13 cellular contexts compared by ENCODE assay signal in genomic region chr1:219792337-219793021, GRCh38.
A peak's percentile ranks its signal among the peaks of the same experiment; 100 is the strongest.
DNase-seq lines count a peak whose midpoint lies in the region; ATAC-seq and TF ChIP-seq lines count a peak whose summit lies in the region.
"Had no signal": no experiment of that assay in that cellular context is flagged by ENCODE, and none has a peak within 500 bp of the region (broad histone marks: within the 10 kb centered on the region; RNA-seq: fewer than 3 reads in every experiment).

No MANE protein-coding gene starts in this region.

- intact Hi-C loops in activated CD4-positive, alpha-beta T cell treated with anti-CD3 and anti-CD28 coated beads for 36 hours (cut with DNase I, micrococcal nuclease) = no loop called here

- no peak for TF ChIP-seq CTCF in fibroblast of pulmonary artery (IDR thresholded peaks at IDR 0.05; ENCODE audit: low read length, missing control alignments)

- no peaks in the 10 kb centered on the region for H3K27me3 ChIP-seq in SJCRH30

- DNase-seq in NCI-H146 (lab: John Stamatoyannopoulos, UW) (peak; percentile 32), NCI-H146 treated with DMSO at 0.1 percent for 48 hours (lab: John Stamatoyannopoulos, UW; ENCODE audit: unreplicated experiment) (no peak), SK-N-DZ (ENCODE audit: low spot score) (peak; percentile 94), fibroblast of pulmonary artery (ENCODE audit: low read depth) (peak; percentile 53), stromal cell of bone marrow (ENCODE audit: low read depth) (peak; percentile 85), SJCRH30 (no peak)
- no peak for DNase-seq in activated CD4-positive, alpha-beta T cell treated with anti-CD3 and anti-CD28 coated beads for 36 hours
- no peak for DNase-seq in stimulated activated naive CD8-positive, alpha-beta T cell treated with anti-CD3 and anti-CD28 coated beads, Interleukin-15, amount 100 ng/mL, for 72 hours
- DNase-seq: activated CD8-positive, alpha-beta memory T cell treated with anti-CD3 and anti-CD28 coated beads, Interleukin-2, amount 10 ng/mL, durations not matched to agents 7 days and 5 days; effector memory CD8-positive, alpha-beta T cell; retina had no signal

- H3K9me3 Mint-ChIP-seq in activated CD4-positive, alpha-beta T cell treated with anti-CD3 and anti-CD28 coated beads for 36 hours (ENCODE audit: low read depth) = peaks cover 2% of the 10 kb centered on the region
- no peaks in the 10 kb centered on the region for H3K9me3 Mint-ChIP-seq in stimulated activated naive CD8-positive, alpha-beta T cell treated with anti-CD3 and anti-CD28 coated beads, Interleukin-15, amount 100 ng/mL, for 72 hours

- H3K27me3 Mint-ChIP-seq in activated CD4-positive, alpha-beta T cell treated with anti-CD3 and anti-CD28 coated beads for 36 hours = peaks cover 10% of the 10 kb centered on the region
- H3K27me3 Mint-ChIP-seq in stimulated activated naive CD8-positive, alpha-beta T cell treated with anti-CD3 and anti-CD28 coated beads, Interleukin-15, amount 100 ng/mL, for 72 hours = peaks cover 6% of the 10 kb centered on the region
- H3K27me3 Mint-ChIP-seq: activated CD8-positive, alpha-beta memory T cell treated with anti-CD3 and anti-CD28 coated beads, Interleukin-2, amount 10 ng/mL, durations not matched to agents 7 days and 5 days had no signal

- no peaks in the 10 kb centered on the region for H3K36me3 ChIP-seq in SJCRH30

- no peaks in the 10 kb centered on the region for H3K4me1 Mint-ChIP-seq in activated CD4-positive, alpha-beta T cell treated with anti-CD3 and anti-CD28 coated beads for 36 hours
- no peaks in the 10 kb centered on the region for H3K4me1 Mint-ChIP-seq in stimulated activated naive CD8-positive, alpha-beta T cell treated with anti-CD3 and anti-CD28 coated beads, Interleukin-15, amount 100 ng/mL, for 72 hours
- H3K4me1 Mint-ChIP-seq: activated CD8-positive, alpha-beta memory T cell treated with anti-CD3 and anti-CD28 coated beads, Interleukin-2, amount 10 ng/mL, durations not matched to agents 7 days and 5 days had no signal

- ATAC-seq in activated CD4-positive, alpha-beta T cell treated with anti-CD3 and anti-CD28 coated beads for 36 hours = no peak
- no peak for ATAC-seq in stimulated activated naive CD8-positive, alpha-beta T cell treated with anti-CD3 and anti-CD28 coated beads, Interleukin-15, amount 100 ng/mL, for 72 hours
- ATAC-seq: activated CD8-positive, alpha-beta memory T cell treated with anti-CD3 and anti-CD28 coated beads, Interleukin-2, amount 10 ng/mL, durations not matched to agents 7 days and 5 days; effector memory CD8-positive, alpha-beta T cell; Panc1 had no signal

- no peak overlapping the region for H3K27ac ChIP-seq in SJCRH30

- no peaks in the 10 kb centered on the region for H3K36me3 Mint-ChIP-seq in activated CD4-positive, alpha-beta T cell treated with anti-CD3 and anti-CD28 coated beads for 36 hours (ENCODE audit: low read depth)
- H3K36me3 Mint-ChIP-seq: activated CD8-positive, alpha-beta memory T cell treated with anti-CD3 and anti-CD28 coated beads, Interleukin-2, amount 10 ng/mL, durations not matched to agents 7 days and 5 days; activated naive CD8-positive, alpha-beta T cell had no signal

- CTCF ChIA-PET in activated CD4-positive, alpha-beta T cell treated with anti-CD3 and anti-CD28 coated beads for 36 hours (lab: Charles Lee) = no interaction called here

- POLR2A ChIA-PET in activated CD4-positive, alpha-beta T cell treated with anti-CD3 and anti-CD28 coated beads for 36 hours (lab: Charles Lee) = no interaction called here

- H3K9me3 ChIP-seq in SJCRH30 (replicated peaks) = 0 out of 2 replicates have a peak, but pooled peaks cover 2% of the 10 kb centered on the region

- no peak overlapping the region for H3K4me3 ChIP-seq in fibroblast of pulmonary artery (replicated peaks; ENCODE audit: low read depth, low read length)
- H3K4me3 ChIP-seq in SJCRH30 = no peak overlapping the region

- H3K4me3 Mint-ChIP-seq in activated CD4-positive, alpha-beta T cell treated with anti-CD3 and anti-CD28 coated beads for 36 hours = no peak overlapping the region
- no peak overlapping the region for H3K4me3 Mint-ChIP-seq in stimulated activated naive CD8-positive, alpha-beta T cell treated with anti-CD3 and anti-CD28 coated beads, Interleukin-15, amount 100 ng/mL, for 72 hours
- H3K4me3 Mint-ChIP-seq: activated CD8-positive, alpha-beta memory T cell treated with anti-CD3 and anti-CD28 coated beads, Interleukin-2, amount 10 ng/mL, durations not matched to agents 7 days and 5 days; activated naive CD8-positive, alpha-beta T cell; effector memory CD8-positive, alpha-beta T cell had no signal

- H3K4me1 ChIP-seq in SJCRH30 = peaks cover 11% of the 10 kb centered on the region

- H3K27ac Mint-ChIP-seq in activated CD4-positive, alpha-beta T cell treated with anti-CD3 and anti-CD28 coated beads for 36 hours = no peak overlapping the region
- H3K27ac Mint-ChIP-seq in stimulated activated naive CD8-positive, alpha-beta T cell treated with anti-CD3 and anti-CD28 coated beads, Interleukin-15, amount 100 ng/mL, for 72 hours = no peak overlapping the region
- H3K27ac Mint-ChIP-seq: activated CD8-positive, alpha-beta memory T cell treated with anti-CD3 and anti-CD28 coated beads, Interleukin-2, amount 10 ng/mL, durations not matched to agents 7 days and 5 days; activated naive CD8-positive, alpha-beta T cell; effector memory CD8-positive, alpha-beta T cell had no signal

Comparison
In these comparisons a context has a peak if more than half of its experiments do, and no peak if none do; other contexts are left out.
1. DNase-seq: peak in NCI-H146 (single experiment), SK-N-DZ (single experiment), fibroblast of pulmonary artery (single experiment) and stromal cell of bone marrow (single experiment); none in NCI-H146 treated with DMSO at 0.1 percent for 48 hours (single experiment), activated CD4-positive, alpha-beta T cell treated with anti-CD3 and anti-CD28 coated beads for 36 hours (single experiment), SJCRH30 (0 of 2) and stimulated activated naive CD8-positive, alpha-beta T cell treated with anti-CD3 and anti-CD28 coated beads, Interleukin-15, amount 100 ng/mL, for 72 hours (0 of 2).